ENCODE assay signal across 9 cellular contexts in the genomic region with DNA sequence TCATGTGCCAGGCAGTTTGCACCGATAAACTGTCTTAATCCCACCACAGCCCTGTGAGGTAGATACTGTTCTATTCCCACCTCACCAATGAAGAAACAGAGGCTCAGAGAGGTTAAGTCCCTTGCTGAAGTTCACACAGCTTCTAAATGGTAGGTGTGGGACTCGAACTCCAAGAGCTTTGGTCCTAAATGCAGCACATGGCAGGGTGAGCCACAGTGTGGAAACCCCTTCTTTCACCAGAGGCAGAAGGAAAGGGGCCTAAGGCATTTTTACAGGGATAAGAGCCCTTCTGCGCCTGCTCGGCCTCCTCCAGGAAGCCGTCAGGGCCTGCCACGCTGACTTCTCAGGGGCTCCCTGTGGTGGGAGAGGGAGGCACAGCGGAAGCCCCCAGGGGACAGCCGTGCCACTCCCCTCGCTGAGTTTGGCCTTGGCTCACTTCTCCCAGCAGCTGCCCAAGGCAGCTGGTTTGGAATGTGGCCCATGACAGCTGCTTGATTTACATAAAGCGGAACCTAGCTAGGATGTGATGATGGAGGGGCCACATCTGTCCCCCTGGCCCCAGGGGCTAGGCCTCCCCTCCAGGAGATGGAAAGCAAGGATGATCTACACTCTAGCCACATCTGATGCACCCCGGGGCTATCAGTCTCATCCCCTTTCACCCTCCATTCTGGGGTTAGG. TPM values are rescaled to one million over a fixed set of nuclear protein-coding genes. Genes with fewer than 3 reads are reported as not detected.
DNase-seq lines count a peak whose midpoint lies in the region; ATAC-seq, FAIRE-seq and TF ChIP-seq lines count a peak whose summit lies in the region.
"Had no signal": no experiment of that assay in that cellular context is flagged by ENCODE, and none has a peak within 500 bp of the region (broad histone marks: within the 10 kb centered on the region; RNA-seq: fewer than 3 reads in every experiment).

No MANE protein-coding gene starts in this region.

- peak overlapping the region; percentile 97; the same call in 1 of the 2 replicates for H2BK15ac ChIP-seq in H1 (ENCODE audit: low read length)

- no peak overlapping the region for H2BK5ac ChIP-seq in H1 (ENCODE audit: low read depth, low read length)

- intact Hi-C loops in colonic mucosa (cut with DNase I), result no loop called here
- intact Hi-C loops in naive thymus-derived CD4-positive, alpha-beta T cell (cut with micrococcal nuclease), result no loop called here

- no peak for TF ChIP-seq POLR2A in H1 (IDR thresholded peaks at IDR 0.05; ENCODE audit: control extremely low read depth in 1 of 2, low read depth in 2 of 2, low read length in 2 of 2)

- FAIRE-seq in H1 (lab: Jason Lieb, UNC), result no peak
- FAIRE-seq: G401.6 had no signal

- no peak for TF ChIP-seq EP300 in H1 (IDR thresholded peaks at IDR 0.05; ENCODE audit: borderline replicate concordance in 1 of 2, low read depth in 2 of 2, low read length in 2 of 2)

- no peak overlapping the region for H3K14ac ChIP-seq in H1 (ENCODE audit: insufficient read length)

- H2AK5ac ChIP-seq in H1 (ENCODE audit: low read depth, low read length), result no peak overlapping the region; the same call in 1 of the 2 replicates

- H2AFZ ChIP-seq in H1 (ENCODE audit: low read length), result no peak overlapping the region

- no peak overlapping the region for H4K91ac ChIP-seq in H1 (replicated peaks; ENCODE audit: insufficient read length, low read length)

- H3K18ac ChIP-seq in H1 (ENCODE audit: extremely low read depth, low read length), result no peak overlapping the region

- H3K27ac Mint-ChIP-seq in naive thymus-derived CD4-positive, alpha-beta T cell, result peak overlapping the region in 4 of 9 donors; percentile 45 to 72 (median 54)

- H3K36me3 Mint-ChIP-seq in naive thymus-derived CD4-positive, alpha-beta T cell, result peaks cover 0 to 29% (median 11%) of the 10 kb centered on the region in 5 donors

- H3K79me2 ChIP-seq in H1 (ENCODE audit: control insufficient read depth in 1 of 2, insufficient read depth in 2 of 2, low read length in 2 of 2), result no peaks in the 10 kb centered on the region

- H3K4me1 Mint-ChIP-seq in naive thymus-derived CD4-positive, alpha-beta T cell, result peaks cover 15 to 58% (median 32%) of the 10 kb centered on the region in 7 donors

- H3K27me3 Mint-ChIP-seq in naive thymus-derived CD4-positive, alpha-beta T cell, result no peaks in the 10 kb centered on the region

- TF ChIP-seq CTCF in AG10803 (conservative IDR thresholded peaks at IDR 0.05; ENCODE audit: low read length) (no peak), H1 (IDR thresholded peaks at IDR 0.05; ENCODE audit: control extremely low read depth in 1 of 3, insufficient read depth in 1 of 3, low read depth in 1 of 3, low read length in 3 of 3) (no peak), colonic mucosa (IDR thresholded peaks at IDR 0.05) (no peak)

- H3K4me3 ChIP-seq in AG10803 (ENCODE audit: low read length), result no peak overlapping the region
- H3K4me3 ChIP-seq in H1 (ENCODE audit: extremely low read depth in 1 of 4, insufficient read depth in 2 of 4, low read depth in 3 of 4, low read length in 4 of 4), result no peak overlapping the region
- no peak overlapping the region for H3K4me3 ChIP-seq in colonic mucosa
- H3K4me3 ChIP-seq in naive thymus-derived CD4-positive, alpha-beta T cell (ENCODE audit: low read length), result no peak overlapping the region

- ATAC-seq in GM19395 (IDR thresholded peaks at IDR 0.05; ENCODE audit: unreplicated experiment), result peak; percentile 45
- peak; percentile 25 for ATAC-seq in HG03558 (IDR thresholded peaks at IDR 0.05; ENCODE audit: extremely low read depth, unreplicated experiment)
- ATAC-seq in naive thymus-derived CD4-positive, alpha-beta T cell, result no peak

- WGBS in H1 (ENCODE audit: extremely low coverage in 1 of 2, insufficient coverage in 1 of 2, insufficient read length in 1 of 2, insufficient replicate concordance in 2 of 2, low coverage in 1 of 2, low lambda C conversion rate in 2 of 2, missing lambda C conversion rate in 1 of 2), 2 experiments, result 70% methylated on average over 11 of the region's 11 CpGs; no CpG with 5 or more reads in 1 of the 2 experiments

- H3K23ac ChIP-seq in H1 (ENCODE audit: insufficient read length), result no peak overlapping the region

- no peak for TF ChIP-seq RAD21 in H1 (IDR thresholded peaks at IDR 0.05 in 1 of 2, conservative IDR thresholded peaks at IDR 0.05 in 1 of 2; ENCODE audit: low read depth in 2 of 2, low read length in 2 of 2)

- H3K27ac ChIP-seq in H1 (ENCODE audit: low read depth, low read length), result no peak overlapping the region
- no peak overlapping the region for H3K27ac ChIP-seq in colonic mucosa
- no peak overlapping the region for H3K27ac ChIP-seq in naive thymus-derived CD4-positive, alpha-beta T cell (ENCODE audit: low read depth, low read length)

- no peaks in the 10 kb centered on the region for H4K20me1 ChIP-seq in H1 (replicated peaks in 1 of 2; ENCODE audit: control insufficient read depth in 1 of 2, insufficient read depth in 2 of 2, low read length in 2 of 2)

- POLR2A ChIA-PET in H1 (lab: Charles Lee; ENCODE audit: partially characterized antibody), result no interaction called here
- POLR2A ChIA-PET in naive thymus-derived CD4-positive, alpha-beta T cell (lab: Charles Lee), result interaction anchor here (1.2 to 5.3 kb wide), 2 partner anchors 11 to 29 kb away, joined by 6 to 47 read pairs; no protein-coding TSS in a partner anchor

- H3K9ac ChIP-seq in H1 (replicated peaks in 1 of 4; ENCODE audit: extremely low read depth in 1 of 4, low read depth in 3 of 4, low read length in 3 of 4) (no peak overlapping the region), colonic mucosa (ENCODE audit: low read depth in 2 of 2, low read length in 2 of 2) (no peak overlapping the region)

- H3K4me2 ChIP-seq in H1 (ENCODE audit: insufficient read depth in 1 of 2, low read depth in 2 of 2, low read length in 2 of 2), result no peak overlapping the region

- no peak overlapping the region for H4K8ac ChIP-seq in H1 (ENCODE audit: extremely low read depth, insufficient read depth, low read length)

- H3K56ac ChIP-seq in H1 (replicated peaks; ENCODE audit: insufficient read length, low read depth, low read length), result no peak overlapping the region

- CTCF ChIA-PET in H1 (lab: Charles Lee; ENCODE audit: partially characterized antibody), result interaction anchor here (1.0 to 5.5 kb wide), 9 partner anchors 9 to 310 kb away, joined by 3 to 34 read pairs (median 6); no protein-coding TSS in a partner anchor
- CTCF ChIA-PET in naive thymus-derived CD4-positive, alpha-beta T cell (lab: Charles Lee), result interaction anchor here (0.9 kb wide), 1 partner anchor 331 kb away, joined by 3 read pairs; no protein-coding TSS in a partner anchor

- H4K5ac ChIP-seq in H1 (ENCODE audit: insufficient read length, low read depth, low read length), result no peak overlapping the region

- no peak overlapping the region for H2BK120ac ChIP-seq in H1 (replicated peaks; ENCODE audit: low read depth, low read length)

- peak; percentile 19 for DNase-seq in AG10803 (ENCODE audit: low read depth)
- DNase-seq in H1 (ENCODE audit: low read depth in 1 of 2, low spot score in 2 of 2), result no peak
- DNase-seq in colonic mucosa, result no peak
- no peak for DNase-seq in naive thymus-derived CD4-positive, alpha-beta T cell
- DNase-seq in iPS-NIHi7 (ENCODE audit: extremely low spot score), result no peak
- DNase-seq in stimulated activated CD4-positive, alpha-beta T cell treated with anti-CD3 and anti-CD28 coated beads, Interleukin-4, amount 100 ng/mL, for 24 hours, result no peak

- H3K36me3 ChIP-seq in H1 (ENCODE audit: control insufficient read depth in 2 of 4, insufficient read depth in 4 of 4, low read length in 3 of 4), result no peaks in the 10 kb centered on the region
- no peaks in the 10 kb centered on the region for H3K36me3 ChIP-seq in colonic mucosa
- H3K36me3 ChIP-seq in naive thymus-derived CD4-positive, alpha-beta T cell (ENCODE audit: control insufficient read depth in 2 of 3, insufficient read depth in 3 of 3, low read length in 3 of 3), result peaks cover 0 to 21% (median 0%) of the 10 kb centered on the region in 3 experiments

- no peaks in the 10 kb centered on the region for H3K23me2 ChIP-seq in H1 (ENCODE audit: low read depth, low read length)

- H3K4me3 Mint-ChIP-seq in naive thymus-derived CD4-positive, alpha-beta T cell, result no peak overlapping the region

- 0 out of 2 replicates have a peak overlapping the region, but pooled peaks have one; percentile 72 for H2BK20ac ChIP-seq in H1 (ENCODE audit: low read length)

- H3K4ac ChIP-seq in H1 (replicated peaks; ENCODE audit: insufficient read length, low read depth, low read length), result no peak overlapping the region

- H3K9me3 ChIP-seq in H1 (ENCODE audit: insufficient read depth in 2 of 2, low read depth in 1 of 2, low read length in 1 of 2) (no peaks in the 10 kb centered on the region), colonic mucosa (no peaks in the 10 kb centered on the region)
- no peaks in the 10 kb centered on the region for H3K9me3 ChIP-seq in naive thymus-derived CD4-positive, alpha-beta T cell (ENCODE audit: control insufficient read depth in 2 of 3, low read length in 3 of 3)

- no peak overlapping the region; the same call in 1 of the 2 replicates for H2BK12ac ChIP-seq in H1 (ENCODE audit: low read depth, low read length)

- H3K9me3 Mint-ChIP-seq in naive thymus-derived CD4-positive, alpha-beta T cell, result no peaks in the 10 kb centered on the region

- H3K4me1 ChIP-seq in H1 (replicated peaks in 1 of 4; ENCODE audit: control insufficient read depth in 3 of 4, insufficient read depth in 4 of 4, low read length in 3 of 4) (peaks cover 0 to 11% (median 2%) of the 10 kb centered on the region in 4 experiments; a peak in 3 of 7 replicates), colonic mucosa (peaks cover 7% of the 10 kb centered on the region)
- peaks cover 21 to 24% of the 10 kb centered on the region in 2 donors for H3K4me1 ChIP-seq in naive thymus-derived CD4-positive, alpha-beta T cell (ENCODE audit: control insufficient read depth in 2 of 2, insufficient read depth in 2 of 2, low read length in 2 of 2)

- no peaks in the 10 kb centered on the region for H3K79me1 ChIP-seq in H1 (ENCODE audit: low read depth, low read length)

- no peaks in the 10 kb centered on the region for H3K27me3 ChIP-seq in H1 (replicated peaks in 1 of 4; ENCODE audit: control insufficient read depth in 3 of 4, extremely low read depth in 1 of 4, insufficient read depth in 3 of 4, low read length in 3 of 4)
- H3K27me3 ChIP-seq in colonic mucosa, result no peaks in the 10 kb centered on the region
- H3K27me3 ChIP-seq in naive thymus-derived CD4-positive, alpha-beta T cell (ENCODE audit: control insufficient read depth in 2 of 2, insufficient read depth in 2 of 2, low read length in 2 of 2), result no peaks in the 10 kb centered on the region

RNA-seq across cellular contexts. Expression of gene CD82, which starts 35.4 kb away (rescaled TPM):
- total RNA-seq in H1 (2021; fragmentation: NEBNext Ultra II Directional; extraction: Animal tissue kit (Norgen Biotek cat#: 25700)), result 7.9 and 8.6 TPM in 2 replicates
- 10.1 and 10.3 TPM in 2 replicates for polyA plus RNA-seq in H1 (2011; rRNA removed)
- 11.5 TPM for polyA plus RNA-seq in H1 (2011; cell fraction: cytosol; rRNA removed)
- polyA plus RNA-seq in H1 (2011; cell fraction: nucleus; rRNA removed), result 5.3 TPM
- polyA plus RNA-seq in H1 (2012, experiment 1 of 2), result 6.0 to 11.2 TPM (median 8.8 TPM) in 4 replicates
- polyA plus RNA-seq in H1 (2012, experiment 2 of 2), result 5.3 TPM
- 6.9 TPM for polyA plus RNA-seq in H1 (2013, experiment 1 of 2)
- polyA plus RNA-seq in H1 (2013, experiment 2 of 2), result 7.0 TPM
- 3.8 and 10.3 TPM in 2 replicates for polyA minus RNA-seq in H1 (2011; rRNA and poly(A)+ RNA removed)
- polyA minus RNA-seq in H1 (2011; cell fraction: cytosol; rRNA and poly(A)+ RNA removed), result 6.8 TPM
- 2.9 TPM for polyA minus RNA-seq in H1 (2011; cell fraction: nucleus; rRNA and poly(A)+ RNA removed)
- total RNA-seq in colonic mucosa, result 10 to 100 TPM; 36.2 to 41.6 TPM
- 100 to 1,000 TPM in 1 of 5 experiments, 10 to 100 TPM in 4; 37.0 to 319 (median 57.2) TPM for total RNA-seq in naive thymus-derived CD4-positive, alpha-beta T cell
- 10 to 100 TPM; 36.4 to 63.1 TPM for polyA plus RNA-seq in naive thymus-derived CD4-positive, alpha-beta T cell
